In the genomic region with DNA sequence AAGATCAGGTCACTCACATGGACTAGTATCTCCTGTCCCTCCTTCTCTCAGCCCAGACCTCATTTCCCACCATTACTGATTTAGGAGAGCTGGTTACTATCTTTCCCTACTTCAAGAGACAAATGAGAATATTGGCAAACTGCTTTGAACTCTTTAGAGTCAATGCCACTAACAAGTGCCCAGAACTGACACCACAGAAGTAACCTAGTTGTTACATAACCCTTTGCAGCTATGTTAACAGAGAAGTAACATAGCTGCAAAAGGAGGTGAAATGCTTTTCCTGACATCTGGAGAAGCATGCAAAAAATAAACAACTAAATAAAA, we compare ENCODE assay signal across 16 cellular contexts. TPM values are rescaled to one million over a fixed set of nuclear protein-coding genes. Genes with fewer than 3 reads are reported as not detected.
A peak's percentile ranks its signal among the peaks of the same experiment; 100 is the strongest.
DNase-seq lines count a peak whose midpoint lies in the region; ATAC-seq and TF ChIP-seq lines count a peak whose summit lies in the region.
"Had no signal": no experiment of that assay in that cellular context is flagged by ENCODE, and none has a peak within 500 bp of the region (broad histone marks: within the 10 kb centered on the region; RNA-seq: fewer than 3 reads in every experiment).

No MANE protein-coding gene starts in this region.

- H3K27me3 ChIP-seq in BLaER1 (no peaks in the 10 kb centered on the region), GM23338 (ENCODE audit: insufficient read depth) (no peaks in the 10 kb centered on the region), BE2C (no peaks in the 10 kb centered on the region)
- H3K27me3 ChIP-seq: dorsolateral prefrontal cortex, hepatocyte had no signal

- H3K4me3 ChIP-seq in BLaER1: no peak overlapping the region
- no peak overlapping the region for H3K4me3 ChIP-seq in GM23338
- no peak overlapping the region for H3K4me3 ChIP-seq in BE2C (ENCODE audit: low read depth, low read length)
- H3K4me3 ChIP-seq: dorsolateral prefrontal cortex, hepatocyte, prostate gland had no signal

- H3K9me3 ChIP-seq in BLaER1 (no peaks in the 10 kb centered on the region), BE2C (no peaks in the 10 kb centered on the region)
- H3K9me3 ChIP-seq: prostate gland had no signal

- POLR2A ChIA-PET in naive thymus-derived CD8-positive, alpha-beta T cell (lab: Charles Lee): no interaction called here

- H3K4me1 ChIP-seq in BLaER1 (peaks cover 23% of the 10 kb centered on the region), GM23338 (ENCODE audit: insufficient read depth) (peaks cover 9% of the 10 kb centered on the region), BE2C (no peaks in the 10 kb centered on the region)

- H3K27me3 Mint-ChIP-seq in GM23338 (ENCODE audit: insufficient read depth, low read depth, poor library complexity) (peaks cover 9% of the 10 kb centered on the region), mesothelial cell of epicardium (ENCODE audit: low read depth) (peaks cover 30% of the 10 kb centered on the region)
- H3K27me3 Mint-ChIP-seq in central memory CD8-positive, alpha-beta T cell: no peaks in the 10 kb centered on the region
- H3K27me3 Mint-ChIP-seq in naive thymus-derived CD8-positive, alpha-beta T cell: no peaks in the 10 kb centered on the region
- H3K27me3 Mint-ChIP-seq: activated CD4-positive, alpha-beta T cell treated with anti-CD3 and anti-CD28 coated beads for 36 hours had no signal

- peak overlapping the region; percentile 55 for H3K4me2 ChIP-seq in BLaER1
- H3K4me2 ChIP-seq in GM23338: peak overlapping the region; percentile 22
- H3K4me2 ChIP-seq: hepatocyte had no signal

- H3K27ac ChIP-seq in BLaER1: no peak overlapping the region
- H3K27ac ChIP-seq in GM23338 (ENCODE audit: low read depth): no peak overlapping the region
- H3K27ac ChIP-seq: hepatocyte had no signal

- peaks cover 8% of the 10 kb centered on the region; the same call in 1 of the 2 replicates for H3K9me2 ChIP-seq in GM23338 (ENCODE audit: insufficient read depth)

- H3K4me1 Mint-ChIP-seq in GM23338: peaks cover 24% of the 10 kb centered on the region
- peaks cover 18% of the 10 kb centered on the region for H3K4me1 Mint-ChIP-seq in central memory CD8-positive, alpha-beta T cell
- H3K4me1 Mint-ChIP-seq in naive thymus-derived CD8-positive, alpha-beta T cell: peaks cover 16 to 23% (median 19%) of the 10 kb centered on the region in 4 donors
- H3K4me1 Mint-ChIP-seq in mesothelial cell of epicardium: peaks cover 5% of the 10 kb centered on the region

- no peaks in the 10 kb centered on the region for H3K36me3 Mint-ChIP-seq in GM23338 (ENCODE audit: low read depth)
- peaks cover 1% of the 10 kb centered on the region for H3K36me3 Mint-ChIP-seq in central memory CD8-positive, alpha-beta T cell (ENCODE audit: insufficient read depth)
- H3K36me3 Mint-ChIP-seq in naive thymus-derived CD8-positive, alpha-beta T cell: no peaks in the 10 kb centered on the region
- H3K36me3 Mint-ChIP-seq in mesothelial cell of epicardium: no peaks in the 10 kb centered on the region

- H3K36me3 ChIP-seq in BLaER1: no peaks in the 10 kb centered on the region
- no peaks in the 10 kb centered on the region for H3K36me3 ChIP-seq in GM23338 (ENCODE audit: insufficient read depth)
- no peaks in the 10 kb centered on the region for H3K36me3 ChIP-seq in BE2C
- H3K36me3 ChIP-seq: prostate gland had no signal

- no peak overlapping the region for H3K27ac Mint-ChIP-seq in GM23338
- peak overlapping the region; percentile 74 for H3K27ac Mint-ChIP-seq in central memory CD8-positive, alpha-beta T cell (ENCODE audit: low read depth)
- H3K27ac Mint-ChIP-seq in naive thymus-derived CD8-positive, alpha-beta T cell: peak overlapping the region; percentile 71 to 94 (median 85)
- no peak overlapping the region for H3K27ac Mint-ChIP-seq in mesothelial cell of epicardium
- H3K27ac Mint-ChIP-seq: activated CD4-positive, alpha-beta T cell treated with anti-CD3 and anti-CD28 coated beads for 36 hours had no signal

- TF ChIP-seq CTCF in GM23338 (conservative IDR thresholded peaks at IDR 0.05; ENCODE audit: low read depth in 2 of 2): no peak
- no peak for TF ChIP-seq CTCF in BE2C (IDR thresholded peaks at IDR 0.05; ENCODE audit: low read depth, low read length)
- no peak for TF ChIP-seq CTCF in mesothelial cell of epicardium (IDR thresholded peaks at IDR 0.05; ENCODE audit: unreplicated experiment)

- H3K9ac ChIP-seq in BLaER1: no peak overlapping the region

- H3K4me3 Mint-ChIP-seq in GM23338: no peak overlapping the region
- peak overlapping the region; percentile 66 for H3K4me3 Mint-ChIP-seq in central memory CD8-positive, alpha-beta T cell
- H3K4me3 Mint-ChIP-seq in naive thymus-derived CD8-positive, alpha-beta T cell: peak overlapping the region in 9 of 10 donors; percentile 5 to 72 (median 42)
- H3K4me3 Mint-ChIP-seq in mesothelial cell of epicardium: no peak overlapping the region
- H3K4me3 Mint-ChIP-seq: activated CD4-positive, alpha-beta T cell treated with anti-CD3 and anti-CD28 coated beads for 36 hours had no signal

- DNase-seq in GM23338 (ENCODE audit: low spot score) (no peak), BE2C (no peak), NCI-H510A treated with DMSO at 0.1 percent for 48 hours (lab: John Stamatoyannopoulos, UW) (no peak), mesothelial cell of epicardium (ENCODE audit: low spot score in 2 of 2, unreplicated experiment in 2 of 2) (no peak)
- no peak for DNase-seq in central memory CD8-positive, alpha-beta T cell (ENCODE audit: low spot score in 2 of 2)
- DNase-seq in naive thymus-derived CD8-positive, alpha-beta T cell: no peak
- no peak for DNase-seq in activated CD4-positive, alpha-beta T cell treated with anti-CD3 and anti-CD28 coated beads, Interleukin-2, amount 50 U/mL, for 48 hours
- DNase-seq: dorsolateral prefrontal cortex, KG1, NCI-H1105, NCI-H2227 treated with DMSO at 0.1 percent for 48 hours had no signal

- H3F3A ChIP-seq in GM23338 (replicated peaks; ENCODE audit: low read depth): no peaks in the 10 kb centered on the region

- ATAC-seq in GM23338: no peak
- no peak for ATAC-seq in central memory CD8-positive, alpha-beta T cell (replicated peaks; ENCODE audit: extremely low read depth, poor library complexity, severe bottlenecking)
- peak in 1 of 2 donors; percentile 39 for ATAC-seq in naive thymus-derived CD8-positive, alpha-beta T cell

- H3K9me3 Mint-ChIP-seq in GM23338: no peaks in the 10 kb centered on the region
- H3K9me3 Mint-ChIP-seq in central memory CD8-positive, alpha-beta T cell: no peaks in the 10 kb centered on the region
- no peaks in the 10 kb centered on the region for H3K9me3 Mint-ChIP-seq in naive thymus-derived CD8-positive, alpha-beta T cell
- no peaks in the 10 kb centered on the region for H3K9me3 Mint-ChIP-seq in mesothelial cell of epicardium

- H3K79me2 ChIP-seq in GM23338 (replicated peaks; ENCODE audit: insufficient read depth): no peaks in the 10 kb centered on the region
- H3K79me2 ChIP-seq: hepatocyte had no signal

- H2AFZ ChIP-seq in GM23338: 0 out of 2 replicates have a peak overlapping the region, but pooled peaks have one; percentile 9
- H2AFZ ChIP-seq: hepatocyte had no signal

- no peaks in the 10 kb centered on the region for H4K20me1 ChIP-seq in BLaER1
- no peaks in the 10 kb centered on the region; the same call in 1 of the 2 replicates for H4K20me1 ChIP-seq in GM23338 (replicated peaks; ENCODE audit: insufficient read depth)

TF ChIP-seq in GM23338, 12 proteins besides CTCF, POLR2A, EP300 and RAD21 (continues in another document):
- TF ChIP-seq, protein P1, sequence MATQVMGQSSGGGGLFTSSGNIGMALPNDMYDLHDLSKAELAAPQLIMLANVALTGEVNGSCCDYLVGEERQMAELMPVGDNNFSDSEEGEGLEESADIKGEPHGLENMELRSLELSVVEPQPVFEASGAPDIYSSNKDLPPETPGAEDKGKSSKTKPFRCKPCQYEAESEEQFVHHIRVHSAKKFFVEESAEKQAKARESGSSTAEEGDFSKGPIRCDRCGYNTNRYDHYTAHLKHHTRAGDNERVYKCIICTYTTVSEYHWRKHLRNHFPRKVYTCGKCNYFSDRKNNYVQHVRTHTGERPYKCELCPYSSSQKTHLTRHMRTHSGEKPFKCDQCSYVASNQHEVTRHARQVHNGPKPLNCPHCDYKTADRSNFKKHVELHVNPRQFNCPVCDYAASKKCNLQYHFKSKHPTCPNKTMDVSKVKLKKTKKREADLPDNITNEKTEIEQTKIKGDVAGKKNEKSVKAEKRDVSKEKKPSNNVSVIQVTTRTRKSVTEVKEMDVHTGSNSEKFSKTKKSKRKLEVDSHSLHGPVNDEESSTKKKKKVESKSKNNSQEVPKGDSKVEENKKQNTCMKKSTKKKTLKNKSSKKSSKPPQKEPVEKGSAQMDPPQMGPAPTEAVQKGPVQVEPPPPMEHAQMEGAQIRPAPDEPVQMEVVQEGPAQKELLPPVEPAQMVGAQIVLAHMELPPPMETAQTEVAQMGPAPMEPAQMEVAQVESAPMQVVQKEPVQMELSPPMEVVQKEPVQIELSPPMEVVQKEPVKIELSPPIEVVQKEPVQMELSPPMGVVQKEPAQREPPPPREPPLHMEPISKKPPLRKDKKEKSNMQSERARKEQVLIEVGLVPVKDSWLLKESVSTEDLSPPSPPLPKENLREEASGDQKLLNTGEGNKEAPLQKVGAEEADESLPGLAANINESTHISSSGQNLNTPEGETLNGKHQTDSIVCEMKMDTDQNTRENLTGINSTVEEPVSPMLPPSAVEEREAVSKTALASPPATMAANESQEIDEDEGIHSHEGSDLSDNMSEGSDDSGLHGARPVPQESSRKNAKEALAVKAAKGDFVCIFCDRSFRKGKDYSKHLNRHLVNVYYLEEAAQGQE (IDR thresholded peaks at IDR 0.05; ENCODE audit: unreplicated experiment): no peak
- no peak for TF ChIP-seq POLR2AphosphoS5 (IDR thresholded peaks at IDR 0.05; ENCODE audit: low read depth)
- no peak for TF ChIP-seq JUNB (IDR thresholded peaks at IDR 0.05; ENCODE audit: unreplicated experiment)
- TF ChIP-seq CREB1 (CRISPR knock-in tag; IDR thresholded peaks at IDR 0.05; ENCODE audit: low read depth): no peak
- TF ChIP-seq NANOG (IDR thresholded peaks at IDR 0.05; ENCODE audit: borderline replicate concordance): no peak
- TF ChIP-seq, protein P2, sequence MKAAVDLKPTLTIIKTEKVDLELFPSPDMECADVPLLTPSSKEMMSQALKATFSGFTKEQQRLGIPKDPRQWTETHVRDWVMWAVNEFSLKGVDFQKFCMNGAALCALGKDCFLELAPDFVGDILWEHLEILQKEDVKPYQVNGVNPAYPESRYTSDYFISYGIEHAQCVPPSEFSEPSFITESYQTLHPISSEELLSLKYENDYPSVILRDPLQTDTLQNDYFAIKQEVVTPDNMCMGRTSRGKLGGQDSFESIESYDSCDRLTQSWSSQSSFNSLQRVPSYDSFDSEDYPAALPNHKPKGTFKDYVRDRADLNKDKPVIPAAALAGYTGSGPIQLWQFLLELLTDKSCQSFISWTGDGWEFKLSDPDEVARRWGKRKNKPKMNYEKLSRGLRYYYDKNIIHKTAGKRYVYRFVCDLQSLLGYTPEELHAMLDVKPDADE (IDR thresholded peaks at IDR 0.05): no peak

RNA-seq across cellular contexts. Expression of a gene that starts 30.0 kb away (rescaled TPM):
- total RNA-seq in GM23338 (2014; rRNA removed; shearing (Covaris generic)): 2.6 and 6.5 TPM in 2 replicates
- polyA plus RNA-seq in GM23338 (2016; fragmentation: Nextera tagmentation; extraction: Ambion mirVana): 1.1 and 1.4 TPM in 2 replicates
- total RNA-seq in naive thymus-derived CD8-positive, alpha-beta T cell: 1 to 10 TPM; 1.3 to 1.5 TPM
- under 1 TPM; 0.61 to 0.76 (median 0.66) TPM for polyA plus RNA-seq in naive thymus-derived CD8-positive, alpha-beta T cell
- polyA plus RNA-seq in BE2C (2012; ENCODE audit: insufficient read depth, insufficient read length, low read depth): not detected
- 0.77 to 0.96 TPM (median 0.78 TPM) in 3 replicates for total RNA-seq in mesothelial cell of epicardium
- total RNA-seq: fibroblast of lung had no signal

Comparison
In these comparisons a context has a peak if more than half of its experiments do, and no peak if none do; other contexts are left out.
1. H3K27ac Mint-ChIP-seq: peak in central memory CD8-positive, alpha-beta T cell (single experiment) and naive thymus-derived CD8-positive, alpha-beta T cell (10 of 10); none in GM23338 (single experiment) and mesothelial cell of epicardium (single experiment).
2. H3K4me3 Mint-ChIP-seq: peak in central memory CD8-positive, alpha-beta T cell (single experiment) and naive thymus-derived CD8-positive, alpha-beta T cell (9 of 10); none in GM23338 (single experiment) and mesothelial cell of epicardium (single experiment).